In the genomic region with DNA sequence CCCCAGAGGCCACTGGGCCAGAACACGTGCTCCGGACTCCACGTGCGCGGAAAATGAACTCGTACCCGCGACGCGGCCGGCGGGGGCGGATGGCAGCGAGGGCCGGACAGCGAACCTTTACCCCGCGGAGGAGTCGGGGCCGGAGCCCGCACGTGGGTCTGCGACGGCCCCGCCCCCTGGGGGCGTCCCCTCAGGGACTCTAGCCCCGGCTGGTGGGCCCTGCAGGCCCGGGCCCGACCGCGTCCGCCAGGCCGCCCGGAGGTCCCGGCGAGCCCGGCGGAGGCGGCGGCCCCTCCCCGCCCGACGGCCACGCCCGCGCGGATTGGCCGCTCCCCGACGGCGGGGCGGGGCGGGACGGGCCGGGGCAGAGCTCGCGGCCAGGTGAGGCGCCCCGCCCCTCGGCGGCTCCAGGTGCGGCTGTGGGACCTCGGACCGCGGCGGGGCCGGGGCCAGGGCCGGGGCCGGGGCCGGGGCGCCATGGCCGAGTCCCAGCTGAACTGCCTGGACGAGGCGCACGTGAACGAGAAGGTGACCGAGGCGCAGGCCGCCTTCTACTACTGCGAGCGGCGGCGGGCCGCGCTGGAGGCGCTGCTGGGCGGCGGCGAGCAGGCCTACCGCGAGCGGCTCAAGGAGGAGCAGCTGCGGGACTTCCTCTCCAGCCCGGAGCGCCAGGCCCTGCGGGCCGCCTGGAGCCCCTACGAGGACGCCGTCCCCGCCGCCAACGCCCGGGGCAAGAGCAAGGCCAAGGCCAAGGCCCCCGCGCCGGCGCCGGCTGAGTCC, we compare ENCODE assay signal across 8 cellular contexts. TPM values are rescaled to one million over a fixed set of nuclear protein-coding genes. Genes with fewer than 3 reads are reported as not detected.
DNase-seq lines count a peak whose midpoint lies in the region; ATAC-seq and TF ChIP-seq lines count a peak whose summit lies in the region.

TSS of gene FAM83F (plus strand) at position 389 of the 780 bp plus-strand sequence. CDS start at position 478, 89 bp downstream.

- H3K27me3 ChIP-seq in H9 (ENCODE audit: insufficient read depth, low read length), result no peaks in the 10 kb centered on the region
- peaks cover 7% of the 10 kb centered on the region for H3K27me3 ChIP-seq in trophoblast cell (ENCODE audit: insufficient read depth, low read length)

- H2BK20ac ChIP-seq in H9 (ENCODE audit: low read depth, low read length, poor library complexity, severe bottlenecking), result no peak within 1 kb of the TSS

- H3K79me2 ChIP-seq in H9 (ENCODE audit: insufficient read depth, low read length), result peaks cover 2% of the 10 kb centered on the region; the same call in 1 of the 2 replicates
- no peaks in the 10 kb centered on the region for H3K79me2 ChIP-seq in trophoblast cell (ENCODE audit: control insufficient read depth, insufficient read depth, low read length, poor library complexity)

- DNase-seq in H9, result peak; percentile 74
- peak; percentile 78 for DNase-seq in epithelial cell of esophagus (ENCODE audit: low read depth)
- peak; percentile 24 to 40 for DNase-seq in trophoblast cell
- no peak for DNase-seq in C1 segment of cervical spinal cord (lab: John Stamatoyannopoulos, UW)
- no peak for DNase-seq in NCI-H128 (lab: John Stamatoyannopoulos, UW; ENCODE audit: unreplicated experiment)

- no peak within 1 kb of the TSS for H3K56ac ChIP-seq in H9 (ENCODE audit: insufficient read length, low read depth, low read length)

- ATAC-seq in activated CD4-positive, CD25-positive, alpha-beta regulatory T cell treated with anti-CD3 and anti-CD28 coated beads, Interleukin-2, amount 50 U/mL, for 24 hours, result peak; percentile 61 to 62
- ATAC-seq in HG02852 (IDR thresholded peaks at IDR 0.05; ENCODE audit: unreplicated experiment) (no peak), HG02759 (IDR thresholded peaks at IDR 0.05; ENCODE audit: unreplicated experiment) (no peak)

- H4K91ac ChIP-seq in H9 (ENCODE audit: insufficient read length, low read depth, low read length) (no peak within 1 kb of the TSS), trophoblast cell (ENCODE audit: low read depth, low read length) (peak within 1 kb of the TSS; percentile 34)

- H2BK120ac ChIP-seq in H9 (ENCODE audit: low read depth, low read length, poor library complexity, severe bottlenecking) (no peak within 1 kb of the TSS), trophoblast cell (ENCODE audit: insufficient read depth, low read length, poor library complexity) (no peak within 1 kb of the TSS)

- H2AK5ac ChIP-seq in H9 (ENCODE audit: insufficient read length, low read length) (no peak within 1 kb of the TSS), trophoblast cell (ENCODE audit: low read length) (no peak within 1 kb of the TSS)

- H2AFZ ChIP-seq in H9 (ENCODE audit: low read length) (no peak within 1 kb of the TSS), trophoblast cell (ENCODE audit: insufficient read depth, low read length, poor library complexity) (peak within 1 kb of the TSS; percentile 76)

- H3K4me3 Mint-ChIP-seq in H9, result peak within 1 kb of the TSS; percentile 70 to 83

- H3K4me1 Mint-ChIP-seq in H9, result peaks cover 47 to 49% of the 10 kb centered on the region in 2 experiments

- H3K23ac ChIP-seq in H9 (ENCODE audit: insufficient read length, low read depth, low read length) (no peak within 1 kb of the TSS), trophoblast cell (ENCODE audit: low read length) (no peak within 1 kb of the TSS)

- H2BK12ac ChIP-seq in H9 (ENCODE audit: insufficient read length, low read depth, low read length) (no peak within 1 kb of the TSS), trophoblast cell (ENCODE audit: low read length) (no peak within 1 kb of the TSS)

- no peak for TF ChIP-seq CTCF in H9 (conservative IDR thresholded peaks at IDR 0.05)
- no peak for TF ChIP-seq CTCF in epithelial cell of esophagus (IDR thresholded peaks at IDR 0.05; ENCODE audit: insufficient read depth, low read depth, low read length, missing control alignments)

- WGBS in H9 (ENCODE audit: extremely low coverage, insufficient read length, low lambda C conversion rate), result no CpG with 5 or more reads among the region's 109 CpGs
- WGBS in trophoblast cell (ENCODE audit: extremely low coverage, insufficient coverage, insufficient read length), result no CpG with 5 or more reads among the region's 109 CpGs

- H3K14ac ChIP-seq in H9 (ENCODE audit: insufficient read depth, low read length) (peak within 1 kb of the TSS; percentile 92), trophoblast cell (ENCODE audit: low read length) (no peak within 1 kb of the TSS)

- H3K9ac ChIP-seq in H9 (ENCODE audit: extremely low read depth, insufficient read length, low read length) (peak within 1 kb of the TSS; percentile 42), trophoblast cell (ENCODE audit: low read length) (no peak within 1 kb of the TSS)

- H2BK5ac ChIP-seq in H9 (ENCODE audit: insufficient read length, low read length) (no peak within 1 kb of the TSS), trophoblast cell (ENCODE audit: low read depth, low read length, poor library complexity) (no peak within 1 kb of the TSS)

- no peak within 1 kb of the TSS for H2BK15ac ChIP-seq in H9 (ENCODE audit: low read depth, low read length)

- H4K12ac ChIP-seq in trophoblast cell (ENCODE audit: low read depth, low read length), result no peak within 1 kb of the TSS

- no peak within 1 kb of the TSS for H3K27ac ChIP-seq in H9 (ENCODE audit: insufficient read length, low read depth, low read length)
- no peak within 1 kb of the TSS for H3K27ac ChIP-seq in trophoblast cell (ENCODE audit: low read depth, low read length)

- H3K18ac ChIP-seq in H9 (ENCODE audit: insufficient read length, low read depth, low read length) (peak within 1 kb of the TSS; percentile 80), trophoblast cell (ENCODE audit: low read length) (peak within 1 kb of the TSS; percentile 26)

- H4K8ac ChIP-seq in H9 (replicated peaks; ENCODE audit: insufficient read length, low read depth, low read length) (no peak within 1 kb of the TSS), trophoblast cell (ENCODE audit: low read depth, low read length) (peak within 1 kb of the TSS; percentile 32)

- H3K4me1 ChIP-seq in H9 (ENCODE audit: insufficient read depth, low read length) (peaks cover 15% of the 10 kb centered on the region), trophoblast cell (ENCODE audit: control insufficient read depth in 1 of 2, insufficient read depth in 2 of 2, low read length in 2 of 2) (peaks cover 32 to 35% of the 10 kb centered on the region in 2 experiments)

- H3K9me3 Mint-ChIP-seq in H9, result no peaks in the 10 kb centered on the region

- H4K20me1 ChIP-seq in H9 (ENCODE audit: control insufficient read depth, insufficient read depth, insufficient read length), result no peaks in the 10 kb centered on the region

- H3K4me3 ChIP-seq in epithelial cell of esophagus (ENCODE audit: low read length), result peak within 1 kb of the TSS; percentile 83
- peak within 1 kb of the TSS; percentile 11 for H3K4me3 ChIP-seq in trophoblast cell (ENCODE audit: low read depth, low read length)

- H4K5ac ChIP-seq in H9 (ENCODE audit: insufficient read length, low read depth, low read length), result no peak within 1 kb of the TSS

- H3K27ac Mint-ChIP-seq in H9, result peak within 1 kb of the TSS in 1 of 3 experiments; percentile 59; a peak in 1 of 7 replicates

- H3K4ac ChIP-seq in H9 (ENCODE audit: low read depth, low read length) (no peak within 1 kb of the TSS), trophoblast cell (ENCODE audit: low read depth, low read length) (no peak within 1 kb of the TSS)

- peaks cover 5 to 6% (median 5%) of the 10 kb centered on the region in 3 experiments; a peak in 4 of 7 replicates for H3K36me3 Mint-ChIP-seq in H9 (ENCODE audit: insufficient read depth in 1 of 3, low read depth in 3 of 3)

- H3K27me3 Mint-ChIP-seq in H9 (ENCODE audit: low read depth), result peaks cover 42% of the 10 kb centered on the region

- H3K23me2 ChIP-seq in H9 (ENCODE audit: insufficient read length, low read depth, low read length, poor library complexity, severe bottlenecking), result peaks cover 13% of the 10 kb centered on the region

- H3K79me1 ChIP-seq in H9 (ENCODE audit: insufficient read depth, low read depth, low read length, poor library complexity, severe bottlenecking) (peaks cover 2% of the 10 kb centered on the region), trophoblast cell (ENCODE audit: low read length) (peaks cover 5% of the 10 kb centered on the region)

- H3K36me3 ChIP-seq in trophoblast cell (ENCODE audit: control insufficient read depth in 1 of 2, insufficient read depth in 2 of 2, low read length in 2 of 2), result no peaks in the 10 kb centered on the region

- no peak within 1 kb of the TSS for H3T11ph ChIP-seq in H9 (ENCODE audit: low read length)

- H3K4me2 ChIP-seq in H9 (ENCODE audit: insufficient read depth, insufficient read length, low read length) (peak within 1 kb of the TSS; percentile 71), trophoblast cell (ENCODE audit: low read length) (peak within 1 kb of the TSS; percentile 59)

- H3K9me3 ChIP-seq in H9 (ENCODE audit: control insufficient read depth, low read depth, low read length) (no peaks in the 10 kb centered on the region), trophoblast cell (ENCODE audit: insufficient read depth, low read depth, low read length) (peaks cover 3% of the 10 kb centered on the region)

RNA-seq across cellular contexts. Expression of gene FAM83F, which starts in this region (rescaled TPM):
- total RNA-seq in H9 (2021), result 17.4 and 19.6 TPM in 2 replicates
- polyA plus RNA-seq in trophoblast cell (2013), result 3.1 and 3.3 TPM in 2 replicates

Comparison
In these comparisons a context has a peak if more than half of its experiments do, and no peak if none do; other contexts are left out.
1. DNase-seq: peak in H9 (single experiment), epithelial cell of esophagus (single experiment) and trophoblast cell (2 of 2); none in C1 segment of cervical spinal cord (0 of 14) and NCI-H128 (single experiment).
2. ATAC-seq: peak in activated CD4-positive, CD25-positive, alpha-beta regulatory T cell treated with anti-CD3 and anti-CD28 coated beads, Interleukin-2, amount 50 U/mL, for 24 hours (2 of 2); none in HG02852 (single experiment) and HG02759 (single experiment).